In the genomic region with DNA sequence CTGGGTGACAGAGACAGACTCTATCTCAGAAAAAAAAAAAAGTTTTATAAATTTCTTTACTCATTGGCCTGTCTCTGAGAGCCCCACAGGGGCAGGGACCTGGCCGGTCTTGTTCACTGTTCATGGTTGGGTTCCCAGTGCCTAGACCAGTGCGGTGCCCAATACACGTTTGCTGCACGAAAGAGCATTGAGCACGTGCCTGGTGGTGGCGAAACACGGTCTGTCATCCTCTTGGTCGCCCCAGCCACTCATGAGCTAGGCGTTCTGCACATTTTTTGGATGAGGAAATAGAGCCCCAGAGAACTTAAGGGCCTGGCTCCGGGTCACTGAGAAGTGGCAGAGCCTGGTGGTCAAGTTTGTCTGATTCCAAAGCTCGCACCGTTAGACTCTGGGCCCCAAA, we compare ENCODE assay signal across 37 cellular contexts. TPM values are rescaled to one million over a fixed set of nuclear protein-coding genes. Genes with fewer than 3 reads are reported as not detected.
"Had no signal": no experiment of that assay in that cellular context is flagged by ENCODE, and none has a peak within 500 bp of the region (broad histone marks: within the 10 kb centered on the region; RNA-seq: fewer than 3 reads in every experiment).

No MANE protein-coding gene starts in this region.

- H3K4me3 ChIP-seq: MG63 had no signal

- H3K27ac ChIP-seq: KMS-11 had no signal

- H3K36me3 ChIP-seq: MG63 had no signal

- H3K9me3 ChIP-seq: MG63 had no signal

- H3K4me2 ChIP-seq: KMS-11 had no signal

- H3K9ac ChIP-seq: KMS-11 had no signal

- DNase-seq: Karpas-422, Kasumi-1, MG63, MM.1S, MV-4-11, NCI-H1048, NCI-H1092, NCI-H1092 treated with DMSO at 0.1 percent for 48 hours, NCI-H1105, NCI-H1105 treated with DMSO at 0.1 percent for 48 hours, NCI-H1417, NCI-H1417 treated with DMSO at 0.1 percent for 48 hours, NCI-H1436, NCI-H1436 treated with DMSO at 0.1 percent for 48 hours, NCI-H146, NCI-H1694, NCI-H1694 treated with DMSO at 0.1 percent for 48 hours, NCI-H187, NCI-H187 treated with DMSO at 0.1 percent for 48 hours, NCI-H1930, NCI-H2029, NCI-H2029 treated with DMSO at 0.1 percent for 48 hours, NCI-H2081, NCI-H2081 treated with DMSO at 0.1 percent for 48 hours, NCI-H2107, NCI-H2171, NCI-H2171 treated with DMSO at 0.1 percent for 48 hours, NCI-H2227 treated with DMSO at 0.1 percent for 48 hours, NCI-H226, NCI-H345, NCI-H446, NCI-H446 treated with DMSO at 0.1 percent for 48 hours, NCI-H510A had no signal

RNA-seq across cellular contexts. Expression of a gene that starts 18.7 kb away (rescaled TPM):
- total RNA-seq: LHCN-M2, M059J, MCF 10A had no signal
